Comparison of ENCODE assay signal across 7 cellular contexts in the genomic region with DNA sequence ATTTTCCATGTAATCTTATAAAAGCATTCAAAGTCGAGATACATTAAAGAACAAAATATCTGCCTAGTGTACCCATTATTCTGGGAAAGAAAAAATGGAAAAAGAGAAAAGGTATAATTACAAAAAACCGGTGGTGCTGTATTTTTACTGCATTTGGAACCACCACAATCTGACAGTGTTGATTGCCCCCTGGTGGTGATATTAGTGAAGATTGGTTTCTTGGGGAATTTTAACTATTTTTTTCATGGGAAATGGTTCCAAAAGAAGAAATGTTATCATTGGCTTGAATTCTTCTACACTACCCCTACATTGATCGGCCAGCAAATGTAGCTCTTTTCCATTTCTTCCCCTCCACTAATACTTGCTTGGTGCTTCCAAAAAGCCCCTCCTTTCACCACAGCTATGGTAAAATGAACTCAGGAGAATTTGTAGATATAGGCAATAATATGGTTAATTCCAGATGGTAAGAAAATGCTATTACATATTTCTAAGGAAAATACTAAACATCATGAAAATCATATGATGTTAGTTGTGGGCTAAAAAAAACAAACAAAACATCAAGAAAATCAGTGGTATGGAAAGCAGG. TPM values are rescaled to one million over a fixed set of nuclear protein-coding genes. Genes with fewer than 3 reads are reported as not detected.
DNase-seq lines count a peak whose midpoint lies in the region; ATAC-seq and TF ChIP-seq lines count a peak whose summit lies in the region.

No MANE protein-coding gene starts in this region.

- H3K27me3 ChIP-seq in GM23338 (ENCODE audit: insufficient read depth): no peaks in the 10 kb centered on the region
- no peaks in the 10 kb centered on the region for H3K27me3 ChIP-seq in Peyer's patch

- H3K9me3 ChIP-seq in Peyer's patch: no peaks in the 10 kb centered on the region

- intact Hi-C loops in posterior vena cava (cut with DNase I): loop anchor here (10.0 kb wide), 1 partner anchor 315 kb away; no protein-coding TSS in a partner anchor

- H3K27ac ChIP-seq in GM23338 (ENCODE audit: low read depth) (no peak overlapping the region), Peyer's patch (no peak overlapping the region)

- no peak for ATAC-seq in GM23338
- ATAC-seq in GM18519 (IDR thresholded peaks at IDR 0.05; ENCODE audit: low FRiP score, unreplicated experiment): no peak

- H3K36me3 Mint-ChIP-seq in GM23338 (ENCODE audit: low read depth) (no peaks in the 10 kb centered on the region), osteocyte (ENCODE audit: unreplicated experiment) (no peaks in the 10 kb centered on the region)

- TF ChIP-seq CTCF in GM23338 (conservative IDR thresholded peaks at IDR 0.05; ENCODE audit: low read depth in 2 of 2) (peak; percentile 73 to 88), Peyer's patch (IDR thresholded peaks at IDR 0.05) (peak; percentile 34 to 71 (median 56)), osteocyte (IDR thresholded peaks at IDR 0.05) (peak; percentile 81)

- H3K9me3 Mint-ChIP-seq in GM23338 (no peaks in the 10 kb centered on the region; the same call in 2 of the 3 replicates), osteocyte (ENCODE audit: unreplicated experiment) (no peaks in the 10 kb centered on the region)

- H3K4me1 ChIP-seq in GM23338 (ENCODE audit: insufficient read depth) (no peaks in the 10 kb centered on the region), Peyer's patch (no peaks in the 10 kb centered on the region)

- no peak overlapping the region for H2AFZ ChIP-seq in GM23338

- H3K4me1 Mint-ChIP-seq in GM23338 (no peaks in the 10 kb centered on the region; the same call in 2 of the 3 replicates), osteocyte (ENCODE audit: unreplicated experiment) (peaks cover 9% of the 10 kb centered on the region)

- in situ Hi-C loops in Caki2 (cut with HindIII; ENCODE audit: low pct_unique_long_range_greater_than_20kb, low sequenced_read_pairs): no loop called here

- H3K4me3 Mint-ChIP-seq in GM23338 (no peak overlapping the region), osteocyte (ENCODE audit: unreplicated experiment) (no peak overlapping the region)

- TF ChIP-seq POLR2A in Peyer's patch (IDR thresholded peaks at IDR 0.05): no peak

- H3K27ac Mint-ChIP-seq in GM23338 (no peak overlapping the region), osteocyte (ENCODE audit: unreplicated experiment) (no peak overlapping the region)

- no peaks in the 10 kb centered on the region for H4K20me1 ChIP-seq in GM23338 (replicated peaks; ENCODE audit: insufficient read depth)

- H3K36me3 ChIP-seq in GM23338 (ENCODE audit: insufficient read depth) (no peaks in the 10 kb centered on the region), Peyer's patch (no peaks in the 10 kb centered on the region)

- H3K4me3 ChIP-seq in GM23338 (no peak overlapping the region), Peyer's patch (no peak overlapping the region)

- peak; percentile 25 for DNase-seq in Caki2 (ENCODE audit: low read depth)
- DNase-seq in GM23338 (ENCODE audit: low spot score): peak; percentile 78
- DNase-seq in Peyer's patch: no peak
- DNase-seq in epidermal melanocyte (ENCODE audit: insufficient read length, low spot score): peak; percentile 59
- no peak for DNase-seq in osteocyte (ENCODE audit: extremely low spot score, unreplicated experiment)
- no peak for DNase-seq in posterior vena cava (ENCODE audit: low spot score)

- H3K79me2 ChIP-seq in GM23338 (replicated peaks; ENCODE audit: insufficient read depth): no peaks in the 10 kb centered on the region

- no peaks in the 10 kb centered on the region for H3F3A ChIP-seq in GM23338 (replicated peaks; ENCODE audit: low read depth)

- H3K27me3 Mint-ChIP-seq in GM23338 (ENCODE audit: insufficient read depth, low read depth, poor library complexity) (no peaks in the 10 kb centered on the region), osteocyte (ENCODE audit: unreplicated experiment) (peaks cover 13% of the 10 kb centered on the region)

- no peaks in the 10 kb centered on the region for H3K9me2 ChIP-seq in GM23338 (ENCODE audit: insufficient read depth)

- no peak overlapping the region for H3K4me2 ChIP-seq in GM23338

TF ChIP-seq in GM23338, 12 proteins besides CTCF, POLR2A, EP300 and RAD21 (continues in another document):
- TF ChIP-seq, protein P1, sequence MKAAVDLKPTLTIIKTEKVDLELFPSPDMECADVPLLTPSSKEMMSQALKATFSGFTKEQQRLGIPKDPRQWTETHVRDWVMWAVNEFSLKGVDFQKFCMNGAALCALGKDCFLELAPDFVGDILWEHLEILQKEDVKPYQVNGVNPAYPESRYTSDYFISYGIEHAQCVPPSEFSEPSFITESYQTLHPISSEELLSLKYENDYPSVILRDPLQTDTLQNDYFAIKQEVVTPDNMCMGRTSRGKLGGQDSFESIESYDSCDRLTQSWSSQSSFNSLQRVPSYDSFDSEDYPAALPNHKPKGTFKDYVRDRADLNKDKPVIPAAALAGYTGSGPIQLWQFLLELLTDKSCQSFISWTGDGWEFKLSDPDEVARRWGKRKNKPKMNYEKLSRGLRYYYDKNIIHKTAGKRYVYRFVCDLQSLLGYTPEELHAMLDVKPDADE (IDR thresholded peaks at IDR 0.05): no peak
- no peak for TF ChIP-seq CREB1 (CRISPR knock-in tag; IDR thresholded peaks at IDR 0.05; ENCODE audit: low read depth)
- TF ChIP-seq, protein P2, sequence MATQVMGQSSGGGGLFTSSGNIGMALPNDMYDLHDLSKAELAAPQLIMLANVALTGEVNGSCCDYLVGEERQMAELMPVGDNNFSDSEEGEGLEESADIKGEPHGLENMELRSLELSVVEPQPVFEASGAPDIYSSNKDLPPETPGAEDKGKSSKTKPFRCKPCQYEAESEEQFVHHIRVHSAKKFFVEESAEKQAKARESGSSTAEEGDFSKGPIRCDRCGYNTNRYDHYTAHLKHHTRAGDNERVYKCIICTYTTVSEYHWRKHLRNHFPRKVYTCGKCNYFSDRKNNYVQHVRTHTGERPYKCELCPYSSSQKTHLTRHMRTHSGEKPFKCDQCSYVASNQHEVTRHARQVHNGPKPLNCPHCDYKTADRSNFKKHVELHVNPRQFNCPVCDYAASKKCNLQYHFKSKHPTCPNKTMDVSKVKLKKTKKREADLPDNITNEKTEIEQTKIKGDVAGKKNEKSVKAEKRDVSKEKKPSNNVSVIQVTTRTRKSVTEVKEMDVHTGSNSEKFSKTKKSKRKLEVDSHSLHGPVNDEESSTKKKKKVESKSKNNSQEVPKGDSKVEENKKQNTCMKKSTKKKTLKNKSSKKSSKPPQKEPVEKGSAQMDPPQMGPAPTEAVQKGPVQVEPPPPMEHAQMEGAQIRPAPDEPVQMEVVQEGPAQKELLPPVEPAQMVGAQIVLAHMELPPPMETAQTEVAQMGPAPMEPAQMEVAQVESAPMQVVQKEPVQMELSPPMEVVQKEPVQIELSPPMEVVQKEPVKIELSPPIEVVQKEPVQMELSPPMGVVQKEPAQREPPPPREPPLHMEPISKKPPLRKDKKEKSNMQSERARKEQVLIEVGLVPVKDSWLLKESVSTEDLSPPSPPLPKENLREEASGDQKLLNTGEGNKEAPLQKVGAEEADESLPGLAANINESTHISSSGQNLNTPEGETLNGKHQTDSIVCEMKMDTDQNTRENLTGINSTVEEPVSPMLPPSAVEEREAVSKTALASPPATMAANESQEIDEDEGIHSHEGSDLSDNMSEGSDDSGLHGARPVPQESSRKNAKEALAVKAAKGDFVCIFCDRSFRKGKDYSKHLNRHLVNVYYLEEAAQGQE (IDR thresholded peaks at IDR 0.05; ENCODE audit: unreplicated experiment): no peak

RNA-seq across cellular contexts. Expression of a gene that starts 50.0 kb away (rescaled TPM):
- 15.5 and 23.4 TPM in 2 replicates for total RNA-seq in Caki2 (2014; rRNA removed; shearing (Covaris generic); ENCODE audit: low replicate concordance)
- total RNA-seq in GM23338 (2014; rRNA removed; shearing (Covaris generic)): 44.7 and 55.7 TPM in 2 replicates
- 9.6 and 10.5 TPM in 2 replicates for polyA plus RNA-seq in GM23338 (2016; fragmentation: Nextera tagmentation; extraction: Ambion mirVana)
- total RNA-seq in Peyer's patch (10 to 100 TPM in 3 of 4 donors, 1 to 10 TPM in 1; 8.8 to 14.9 (median 10.7) TPM), osteocyte (14.6 and 16.7 TPM in 2 replicates), posterior vena cava (1 to 10 TPM; 7.8 to 9.7 TPM)

Comparison
In these comparisons a context has a peak if more than half of its experiments do, and no peak if none do; other contexts are left out.
1. DNase-seq: peak in Caki2 (single experiment), GM23338 (single experiment) and epidermal melanocyte (single experiment); none in Peyer's patch (0 of 3), osteocyte (single experiment) and posterior vena cava (single experiment).
2. Peak in every context shown above with its lines, with median percentiles within 50 percentile points of each other: CTCF ChIP-seq.